ENCODE assay signal across 1 cellular context in the genomic region with DNA sequence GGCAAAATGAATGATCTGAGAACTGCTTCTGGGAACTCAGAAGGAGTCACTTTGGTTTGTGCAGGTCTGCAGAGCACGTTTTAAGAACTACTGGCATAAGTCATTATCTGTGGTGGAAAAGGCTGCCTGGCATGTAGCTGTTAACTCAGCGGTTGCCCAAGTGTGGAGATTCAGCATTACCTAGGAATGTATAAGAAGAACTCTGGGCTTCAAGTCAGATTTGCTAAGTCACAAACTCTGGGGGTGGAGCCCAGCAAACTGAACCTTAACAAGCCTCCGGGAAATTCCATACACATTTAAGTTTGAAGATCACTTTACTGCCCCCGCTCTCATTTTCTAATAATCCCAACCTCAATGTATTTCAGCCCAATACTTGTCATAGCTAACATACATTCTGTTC.
TF ChIP-seq lines count a peak whose summit lies in the region.

No MANE protein-coding gene starts in this region.

TF ChIP-seq in WTC11, 78 proteins besides CTCF, POLR2A, EP300 and RAD21 (continued from another document):
- TF ChIP-seq, protein P1, sequence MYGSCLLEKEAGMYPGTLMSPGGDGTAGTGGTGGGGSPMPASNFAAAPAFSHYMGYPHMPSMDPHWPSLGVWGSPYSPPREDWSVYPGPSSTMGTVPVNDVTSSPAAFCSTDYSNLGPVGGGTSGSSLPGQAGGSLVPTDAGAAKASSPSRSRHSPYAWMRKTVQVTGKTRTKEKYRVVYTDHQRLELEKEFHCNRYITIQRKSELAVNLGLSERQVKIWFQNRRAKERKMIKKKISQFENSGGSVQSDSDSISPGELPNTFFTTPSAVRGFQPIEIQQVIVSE (CRISPR knock-in tag; IDR thresholded peaks at IDR 0.05; ENCODE audit: borderline replicate concordance), result no peak
- TF ChIP-seq, protein P2, sequence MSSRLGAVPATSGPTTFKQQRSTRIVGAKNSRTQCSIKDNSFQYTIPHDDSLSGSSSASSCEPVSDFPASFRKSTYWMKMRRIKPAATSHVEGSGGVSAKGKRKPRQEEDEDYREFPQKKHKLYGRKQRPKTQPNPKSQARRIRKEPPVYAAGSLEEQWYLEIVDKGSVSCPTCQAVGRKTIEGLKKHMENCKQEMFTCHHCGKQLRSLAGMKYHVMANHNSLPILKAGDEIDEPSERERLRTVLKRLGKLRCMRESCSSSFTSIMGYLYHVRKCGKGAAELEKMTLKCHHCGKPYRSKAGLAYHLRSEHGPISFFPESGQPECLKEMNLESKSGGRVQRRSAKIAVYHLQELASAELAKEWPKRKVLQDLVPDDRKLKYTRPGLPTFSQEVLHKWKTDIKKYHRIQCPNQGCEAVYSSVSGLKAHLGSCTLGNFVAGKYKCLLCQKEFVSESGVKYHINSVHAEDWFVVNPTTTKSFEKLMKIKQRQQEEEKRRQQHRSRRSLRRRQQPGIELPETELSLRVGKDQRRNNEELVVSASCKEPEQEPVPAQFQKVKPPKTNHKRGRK (CRISPR knock-in tag; IDR thresholded peaks at IDR 0.05; ENCODE audit: borderline replicate concordance), result no peak
- no peak for TF ChIP-seq CREB1 (CRISPR knock-in tag; IDR thresholded peaks at IDR 0.05)
- no peak for TF ChIP-seq ESRRA (CRISPR knock-in tag; IDR thresholded peaks at IDR 0.05; ENCODE audit: borderline replicate concordance)
- TF ChIP-seq ZNF396 (CRISPR knock-in tag; IDR thresholded peaks at IDR 0.05; ENCODE audit: borderline replicate concordance), result no peak
- TF ChIP-seq OVOL2 (CRISPR knock-in tag; IDR thresholded peaks at IDR 0.05; ENCODE audit: borderline replicate concordance), result no peak
- TF ChIP-seq TEAD4 (CRISPR knock-in tag; IDR thresholded peaks at IDR 0.05), result no peak
